15 cellular contexts compared by ENCODE assay signal in genomic region chr1:5897281-5897680, GRCh38.
"Had no signal": no experiment of that assay in that cellular context is flagged by ENCODE, and none has a peak within 500 bp of the region (broad histone marks: within the 10 kb centered on the region; RNA-seq: fewer than 3 reads in every experiment).

No MANE protein-coding gene starts in this region.

- H3K4me1 ChIP-seq: adrenal gland, colonic mucosa, prostate gland had no signal

- H3K27me3 ChIP-seq: adrenal gland, colonic mucosa, esophagus squamous epithelium, suprapubic skin had no signal

- FAIRE-seq: endothelial cell of umbilical vein, small intestine had no signal

- H3K27ac ChIP-seq: adrenal gland, colonic mucosa, esophagus squamous epithelium, prostate gland, suprapubic skin had no signal

- H3K9me3 ChIP-seq: adrenal gland, colonic mucosa, esophagus squamous epithelium, prostate gland, suprapubic skin had no signal

- ATAC-seq: activated CD8-positive, alpha-beta T cell treated with anti-CD3 and anti-CD28 coated beads for 36 hours; left colon had no signal

- DNase-seq: activated CD4-positive, alpha-beta T cell treated with anti-CD3 and anti-CD28 coated beads for 4 hours; activated CD8-positive, alpha-beta T cell treated with anti-CD3 and anti-CD28 coated beads for 36 hours; activated effector memory CD4-positive, alpha-beta T cell treated with anti-CD3 and anti-CD28 coated beads, Interleukin-2, amount 50 U/mL, for 16 hours; activated T-cell treated with anti-CD3 and anti-CD28 coated beads, Interleukin-2, amount 50 U/mL, for 48 hours; adrenal gland; central memory CD4-positive, alpha-beta T cell; colonic mucosa; esophagus squamous epithelium; left colon; occipital lobe; small intestine; T-helper 2 cell had no signal

- H3K36me3 ChIP-seq: adrenal gland, colonic mucosa, prostate gland had no signal

- H3K4me3 ChIP-seq: adrenal gland, colonic mucosa, esophagus squamous epithelium, prostate gland, suprapubic skin had no signal
